ENCODE assay signal across 11 cellular contexts in the genomic region with DNA sequence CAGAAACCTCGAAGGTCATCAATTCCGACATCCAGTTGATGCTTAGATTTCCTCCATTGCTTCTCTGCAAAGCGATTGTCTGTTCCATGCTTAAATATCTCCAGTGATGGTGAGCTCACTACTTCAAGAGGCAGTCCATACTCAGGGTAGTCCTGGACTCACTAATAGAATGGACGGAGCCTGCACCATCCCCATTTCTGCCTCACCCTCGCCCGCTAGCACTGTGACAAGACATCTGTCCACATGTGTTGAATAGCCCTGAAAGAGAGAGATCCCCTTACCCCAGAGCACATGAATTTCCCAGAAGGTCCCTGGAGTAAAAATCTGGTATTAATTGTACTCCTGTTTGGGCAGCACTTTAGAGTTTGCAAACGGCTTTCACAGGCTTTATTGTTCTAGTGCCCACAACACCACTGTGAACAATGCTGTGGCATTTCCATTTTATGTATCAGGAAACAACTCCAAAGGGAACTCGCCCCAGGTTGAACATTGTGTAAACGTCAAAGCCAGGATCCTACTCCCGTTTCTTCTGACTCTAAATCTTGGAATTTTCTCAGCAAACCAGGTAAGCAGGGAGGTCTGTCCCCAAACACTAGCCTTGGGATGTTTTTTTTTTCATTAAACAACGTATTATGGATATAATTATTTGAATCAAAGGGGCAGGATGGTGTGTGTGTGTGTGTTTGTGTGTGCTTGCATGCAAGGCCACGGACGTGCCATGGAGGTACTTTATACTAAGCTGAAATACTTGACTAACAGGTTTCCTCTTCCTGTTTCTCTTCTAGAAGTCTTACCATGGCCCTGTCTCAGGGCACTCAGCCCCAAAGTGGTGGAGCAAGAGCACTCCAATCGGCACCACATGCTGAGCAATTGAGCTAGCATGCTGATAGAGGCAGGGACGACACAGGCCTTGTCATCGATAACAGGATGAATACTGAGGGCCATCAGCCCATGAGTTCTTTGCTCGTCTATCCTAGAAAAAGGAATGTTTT.
DNase-seq lines count a peak whose midpoint lies in the region; FAIRE-seq and TF ChIP-seq lines count a peak whose summit lies in the region.
"Had no signal": no experiment of that assay in that cellular context is flagged by ENCODE, and none has a peak within 500 bp of the region (broad histone marks: within the 10 kb centered on the region; RNA-seq: fewer than 3 reads in every experiment).

No MANE protein-coding gene starts in this region.

- H4K20me1 ChIP-seq in hepatocyte (ENCODE audit: insufficient read depth, poor library complexity, severe bottlenecking), result no peaks in the 10 kb centered on the region

- H3K4me1 ChIP-seq in hepatocyte (ENCODE audit: insufficient read depth) (peaks cover 19% of the 10 kb centered on the region), small intestine (ENCODE audit: control insufficient read depth in 2 of 2, insufficient read depth in 1 of 2, low read depth in 1 of 2, low read length in 1 of 2) (no peaks in the 10 kb centered on the region)

- H3K4me3 ChIP-seq in hepatocyte (no peak overlapping the region), small intestine (ENCODE audit: low read depth in 1 of 2, low read length in 2 of 2) (no peak overlapping the region)
- H3K4me3 ChIP-seq: SK-N-MC had no signal

- H3K36me3 ChIP-seq in hepatocyte (replicated peaks; ENCODE audit: insufficient read depth, low read depth), result no peaks in the 10 kb centered on the region
- H3K36me3 ChIP-seq in small intestine (ENCODE audit: control insufficient read depth in 2 of 2, insufficient read depth in 2 of 2, low read length in 2 of 2), result no peaks in the 10 kb centered on the region

- H3K27ac ChIP-seq in hepatocyte (peak overlapping the region; percentile 45), small intestine (ENCODE audit: low read depth in 1 of 2, low read length in 1 of 2) (no peak overlapping the region)
- H3K27ac ChIP-seq: SK-N-MC had no signal

- H3K27me3 ChIP-seq in hepatocyte (no peaks in the 10 kb centered on the region), small intestine (ENCODE audit: control insufficient read depth in 2 of 2, insufficient read depth in 2 of 2, low read length in 2 of 2) (peaks cover 0 to 2% of the 10 kb centered on the region in 2 donors)

- H3K79me2 ChIP-seq in hepatocyte, result no peaks in the 10 kb centered on the region

- H3K4me2 ChIP-seq in hepatocyte, result no peak overlapping the region

- DNase-seq in HT-29 (ENCODE audit: low spot score), result peak; percentile 85
- peak; percentile 27 for DNase-seq in NCI-H748 treated with DMSO at 0.1 percent for 48 hours (lab: John Stamatoyannopoulos, UW)
- DNase-seq in hepatocyte (ENCODE audit: low spot score), result peak; percentile 46
- DNase-seq in small intestine, result peak; percentile 39
- no peak for DNase-seq in amniotic stem cell (lab: John Stamatoyannopoulos, UW)
- DNase-seq in activated CD4-positive, alpha-beta T cell treated with anti-CD3 and anti-CD28 coated beads, Interleukin-2, amount 50 U/mL, for 1 hour, result no peak
- no peak for DNase-seq in frontal cortex (ENCODE audit: low spot score in 2 of 2)
- no peak for DNase-seq in NCI-H1092 treated with DMSO at 0.1 percent for 48 hours (lab: John Stamatoyannopoulos, UW)
- DNase-seq: effector memory CD8-positive, alpha-beta T cell; right cardiac atrium had no signal

- FAIRE-seq in small intestine (lab: Jason Lieb, UNC), result no peak
- FAIRE-seq in frontal cortex (lab: Jason Lieb, UNC), result no peak

- TF ChIP-seq CTCF in hepatocyte (IDR thresholded peaks at IDR 0.05; ENCODE audit: poor library complexity), result no peak

- H3K9me3 ChIP-seq in hepatocyte (ENCODE audit: low read depth), result no peaks in the 10 kb centered on the region
- no peaks in the 10 kb centered on the region for H3K9me3 ChIP-seq in small intestine (ENCODE audit: control insufficient read depth, low read depth)

- 65% methylated on average over 17 of the region's 17 CpGs for WGBS in hepatocyte (ENCODE audit: low lambda C conversion rate, missing lambda C conversion rate)
- 57 to 72% (median 60%) methylated on average over 17 of the region's 17 CpGs for WGBS in small intestine, 3 donors

- no peak overlapping the region for H2AFZ ChIP-seq in hepatocyte

- H3K9me2 ChIP-seq in hepatocyte (replicated peaks; ENCODE audit: insufficient read depth), result no peaks in the 10 kb centered on the region

Comparison
In these comparisons a context has a peak if more than half of its experiments do, and no peak if none do; other contexts are left out.
1. DNase-seq: peak in HT-29 (single experiment), NCI-H748 treated with DMSO at 0.1 percent for 48 hours (single experiment), hepatocyte (single experiment) and small intestine (single experiment); none in amniotic stem cell (single experiment), activated CD4-positive, alpha-beta T cell treated with anti-CD3 and anti-CD28 coated beads, Interleukin-2, amount 50 U/mL, for 1 hour (single experiment), frontal cortex (0 of 2) and NCI-H1092 treated with DMSO at 0.1 percent for 48 hours (single experiment).